In genomic region chr16:78473031-78473699, GRCh38 we compare ENCODE assay signal across 26 cellular contexts.
"Had no signal": no experiment of that assay in that cellular context is flagged by ENCODE, and none has a peak within 500 bp of the region (broad histone marks: within the 10 kb centered on the region; RNA-seq: fewer than 3 reads in every experiment).

No MANE protein-coding gene starts in this region.

- H3K4me3 ChIP-seq: cardiac muscle cell, SK-N-MC had no signal

- H3K27me3 ChIP-seq: cardiac muscle cell had no signal

- H3K4me3 Mint-ChIP-seq: activated CD8-positive, alpha-beta memory T cell treated with anti-CD3 and anti-CD28 coated beads, Interleukin-2, amount 10 ng/mL, durations not matched to agents 7 days and 5 days; activated naive CD8-positive, alpha-beta T cell treated with anti-CD3 and anti-CD28 coated beads, Interleukin-2, amount 50 U/mL, for 24 hours; activated T-cell treated with anti-CD3 and anti-CD28 coated beads, Interleukin-2, amount 50 U/mL, for 24 hours; brain; WTC11 had no signal

- H3K4me1 Mint-ChIP-seq: activated CD8-positive, alpha-beta memory T cell treated with anti-CD3 and anti-CD28 coated beads, Interleukin-2, amount 10 ng/mL, durations not matched to agents 7 days and 5 days; activated naive CD8-positive, alpha-beta T cell treated with anti-CD3 and anti-CD28 coated beads, Interleukin-2, amount 50 U/mL, for 24 hours had no signal

- H3K27ac Mint-ChIP-seq: activated CD8-positive, alpha-beta memory T cell treated with anti-CD3 and anti-CD28 coated beads, Interleukin-2, amount 10 ng/mL, durations not matched to agents 7 days and 5 days; activated naive CD4-positive, alpha-beta T cell treated with anti-CD3 and anti-CD28 coated beads, Interleukin-2, amount 50 U/mL, for 72 hours; activated naive CD8-positive, alpha-beta T cell treated with anti-CD3 and anti-CD28 coated beads, Interleukin-2, amount 50 U/mL, for 24 hours; activated T-cell treated with anti-CD3 and anti-CD28 coated beads, Interleukin-2, amount 50 U/mL, for 24 hours; brain; WTC11 had no signal

- H3K27ac ChIP-seq: cardiac muscle cell, SK-N-MC had no signal

- H3K27me3 Mint-ChIP-seq: activated CD8-positive, alpha-beta memory T cell treated with anti-CD3 and anti-CD28 coated beads, Interleukin-2, amount 10 ng/mL, durations not matched to agents 7 days and 5 days; activated naive CD8-positive, alpha-beta T cell treated with anti-CD3 and anti-CD28 coated beads, Interleukin-2, amount 50 U/mL, for 24 hours; activated T-cell treated with anti-CD3 and anti-CD28 coated beads, Interleukin-2, amount 50 U/mL, for 24 hours; brain had no signal

- H3K36me3 ChIP-seq: cardiac muscle cell had no signal

- DNase-seq: activated CD4-positive, alpha-beta T cell treated with anti-CD3 and anti-CD28 coated beads for 48 hours; activated CD4-positive, alpha-beta T cell treated with anti-CD3 and anti-CD28 coated beads, Interleukin-2, amount 50 U/mL, for 48 hours; activated CD4-positive, CD25-positive, alpha-beta regulatory T cell treated with anti-CD3 and anti-CD28 coated beads, Interleukin-2, amount 50 U/mL, for 72 hours; activated CD8-positive, alpha-beta memory T cell treated with anti-CD3 and anti-CD28 coated beads, Interleukin-2, amount 10 ng/mL, durations not matched to agents 7 days and 5 days; activated effector memory CD4-positive, alpha-beta T cell treated with anti-CD3 and anti-CD28 coated beads, Interleukin-2, amount 50 U/mL, for 16 hours; activated naive CD4-positive, alpha-beta T cell treated with Interleukin-2 at 50 U/mL for 16 hours; activated naive CD8-positive, alpha-beta T cell treated with anti-CD3 and anti-CD28 coated beads, Interleukin-2, amount 50 U/mL, for 24 hours; activated T-cell treated with anti-CD3 and anti-CD28 coated beads, Interleukin-2, amount 50 U/mL, for 24 hours; amniotic stem cell; NCI-H1105 treated with DMSO at 0.1 percent for 48 hours; NCI-H1436 treated with DMSO at 0.1 percent for 48 hours; NCI-H1930; NCI-H2171; NCI-H2227 treated with DMSO at 0.1 percent for 48 hours; NCI-H69; NK-92 treated with Interleukin-12 subunit alpha and Interleukin-12 subunit beta, amount 100 ng/mL, for 24 hours; OCI-M1; RPMI8226 had no signal

- FAIRE-seq: astrocyte had no signal

- H3K9me3 Mint-ChIP-seq: activated naive CD4-positive, alpha-beta T cell treated with anti-CD3 and anti-CD28 coated beads, Interleukin-2, amount 50 U/mL, for 72 hours; activated naive CD8-positive, alpha-beta T cell treated with anti-CD3 and anti-CD28 coated beads, Interleukin-2, amount 50 U/mL, for 24 hours; activated T-cell treated with anti-CD3 and anti-CD28 coated beads, Interleukin-2, amount 50 U/mL, for 24 hours; brain; WTC11 had no signal

- H3K36me3 Mint-ChIP-seq: activated CD8-positive, alpha-beta memory T cell treated with anti-CD3 and anti-CD28 coated beads, Interleukin-2, amount 10 ng/mL, durations not matched to agents 7 days and 5 days; activated naive CD4-positive, alpha-beta T cell treated with anti-CD3 and anti-CD28 coated beads, Interleukin-2, amount 50 U/mL, for 72 hours; brain; WTC11 had no signal

- ATAC-seq: activated CD8-positive, alpha-beta memory T cell treated with anti-CD3 and anti-CD28 coated beads, Interleukin-2, amount 10 ng/mL, durations not matched to agents 7 days and 5 days; activated naive CD4-positive, alpha-beta T cell treated with anti-CD3 and anti-CD28 coated beads, Interleukin-2, amount 50 U/mL, for 72 hours; activated naive CD8-positive, alpha-beta T cell treated with anti-CD3 and anti-CD28 coated beads, Interleukin-2, amount 50 U/mL, for 24 hours; Panc1; Right ventricle myocardium inferior; WTC11 had no signal
